Comparison of ENCODE assay signal across 8 cellular contexts in the genomic region with DNA sequence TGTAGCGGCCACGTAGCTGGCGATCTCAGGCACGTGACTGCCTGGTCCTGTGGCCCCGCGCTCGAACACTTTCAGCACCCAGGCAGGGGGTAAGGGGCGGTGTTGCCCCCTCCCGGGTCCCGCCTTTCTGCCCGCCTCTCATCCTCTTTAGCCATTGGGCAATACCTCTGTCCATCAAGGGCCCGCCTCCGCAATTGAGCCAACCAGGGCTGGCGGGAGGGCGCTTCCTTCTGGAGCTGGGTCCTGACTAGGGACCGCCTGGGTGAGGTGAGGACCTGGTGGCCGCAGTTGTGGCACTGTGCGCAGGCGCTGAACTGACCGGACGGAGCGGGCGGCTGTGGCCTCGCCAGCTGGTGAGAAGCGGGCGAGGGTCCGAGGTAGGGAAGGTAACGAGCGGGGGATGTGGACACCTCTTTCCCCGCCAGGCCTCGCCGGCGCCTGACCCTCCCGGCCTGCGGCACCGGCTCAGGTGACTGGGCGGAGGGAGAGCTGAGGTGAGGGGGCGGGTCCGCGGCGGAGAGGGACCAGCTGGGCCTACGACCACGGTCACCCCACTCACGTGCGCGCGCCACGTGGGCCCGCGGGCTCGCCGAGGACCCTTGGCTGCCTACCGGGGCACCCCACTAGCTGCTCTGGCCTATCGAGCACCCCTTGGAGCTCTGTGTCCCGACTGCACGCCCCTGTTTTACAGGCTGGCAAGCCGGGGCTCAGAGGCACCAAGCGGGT. TPM values are rescaled to one million over a fixed set of nuclear protein-coding genes. Genes with fewer than 3 reads are reported as not detected.
DNase-seq lines count a peak whose midpoint lies in the region; ATAC-seq lines count a peak whose summit lies in the region.

A gene with protein sequence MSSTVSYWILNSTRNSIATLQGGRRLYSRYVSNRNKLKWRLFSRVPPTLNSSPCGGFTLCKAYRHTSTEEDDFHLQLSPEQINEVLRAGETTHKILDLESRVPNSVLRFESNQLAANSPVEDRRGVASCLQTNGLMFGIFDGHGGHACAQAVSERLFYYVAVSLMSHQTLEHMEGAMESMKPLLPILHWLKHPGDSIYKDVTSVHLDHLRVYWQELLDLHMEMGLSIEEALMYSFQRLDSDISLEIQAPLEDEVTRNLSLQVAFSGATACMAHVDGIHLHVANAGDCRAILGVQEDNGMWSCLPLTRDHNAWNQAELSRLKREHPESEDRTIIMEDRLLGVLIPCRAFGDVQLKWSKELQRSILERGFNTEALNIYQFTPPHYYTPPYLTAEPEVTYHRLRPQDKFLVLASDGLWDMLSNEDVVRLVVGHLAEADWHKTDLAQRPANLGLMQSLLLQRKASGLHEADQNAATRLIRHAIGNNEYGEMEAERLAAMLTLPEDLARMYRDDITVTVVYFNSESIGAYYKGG (plus strand): TSS at position 228 of the 726 bp plus-strand sequence. CDS start 3,770 bp downstream, outside the sequence.

- peaks cover 37 to 92% (median 89%) of the 10 kb centered on the region in 10 experiments for H3K4me1 ChIP-seq in BLaER1 treated with 17β-estradiol and CSF1 and Interleukin-3, amounts not matched to agents 10 nM and 100 nM

- peak; percentile 99 for ATAC-seq in GM19324 (IDR thresholded peaks at IDR 0.05; ENCODE audit: low FRiP score, unreplicated experiment)
- ATAC-seq in HG03460 (IDR thresholded peaks at IDR 0.05; ENCODE audit: unreplicated experiment), result peak; percentile 95
- peak; percentile 90 for ATAC-seq in left lobe of liver

- H3K36me3 ChIP-seq in BLaER1 treated with 17β-estradiol and CSF1 and Interleukin-3, amounts not matched to agents 10 nM and 100 nM, result peaks cover 14 to 30% (median 21%) of the 10 kb centered on the region in 11 experiments

- H3K9ac ChIP-seq in BLaER1 treated with 17β-estradiol and CSF1 and Interleukin-3, amounts not matched to agents 10 nM and 100 nM, result peak within 1 kb of the TSS; percentile 78 to 95 (median 86)

- H3K9me3 ChIP-seq in BLaER1 treated with 17β-estradiol and CSF1 and Interleukin-3, amounts not matched to agents 10 nM and 100 nM (replicated peaks in 1 of 11), result peaks cover 8 to 21% (median 11%) of the 10 kb centered on the region in 11 experiments; a peak in 20 of 22 replicates

- H3K27me3 ChIP-seq in BLaER1 treated with 17β-estradiol and CSF1 and Interleukin-3, amounts not matched to agents 10 nM and 100 nM, result no peaks in the 10 kb centered on the region

- H3K4me3 ChIP-seq in BLaER1 treated with 17β-estradiol and CSF1 and Interleukin-3, amounts not matched to agents 10 nM and 100 nM, result peak within 1 kb of the TSS; percentile 69 to 98 (median 90)

- H3K4me2 ChIP-seq in BLaER1 treated with 17β-estradiol and CSF1 and Interleukin-3, amounts not matched to agents 10 nM and 100 nM, result peak within 1 kb of the TSS; percentile 81 to 99 (median 97)

- peaks cover under 1 to 45% (median 28%) of the 10 kb centered on the region in 11 experiments; a peak in 20 of 22 replicates for H4K20me1 ChIP-seq in BLaER1 treated with 17β-estradiol and CSF1 and Interleukin-3, amounts not matched to agents 10 nM and 100 nM

- DNase-seq in NCI-H524 treated with DMSO at 0.1 percent for 48 hours (lab: John Stamatoyannopoulos, UW) (peak; percentile 88), dedifferentiated amniotic fluid mesenchymal stem cell (ENCODE audit: extremely low spot score) (peak; percentile 94), left lobe of liver (ENCODE audit: low spot score) (peak; percentile 98)
- peak; percentile 85 for DNase-seq in activated CD4-positive, alpha-beta T cell treated with anti-CD3 and anti-CD28 coated beads, Interleukin-2, amount 50 U/mL, for 1 hour
- peak; percentile 90 to 93 for DNase-seq in stimulated activated CD4-positive, alpha-beta T cell treated with anti-CD3 and anti-CD28 coated beads, Interleukin-2, amount 100 ng/mL, for 24 hours

- peak within 1 kb of the TSS; percentile 46 to 95 (median 81); a peak in 21 of 22 replicates for H3K27ac ChIP-seq in BLaER1 treated with 17β-estradiol and CSF1 and Interleukin-3, amounts not matched to agents 10 nM and 100 nM

RNA-seq across cellular contexts. Expression of the gene that starts here (rescaled TPM):
- total RNA-seq in left lobe of liver, result 12.3 TPM

Comparison
In these comparisons a context has a peak if more than half of its experiments do, and no peak if none do; other contexts are left out.
1. Peak in every context shown above with its lines: DNase-seq, ATAC-seq, H3K4me3 ChIP-seq and H3K27ac ChIP-seq.